Comparison of ENCODE assay signal across 2 cellular contexts in the genomic region with DNA sequence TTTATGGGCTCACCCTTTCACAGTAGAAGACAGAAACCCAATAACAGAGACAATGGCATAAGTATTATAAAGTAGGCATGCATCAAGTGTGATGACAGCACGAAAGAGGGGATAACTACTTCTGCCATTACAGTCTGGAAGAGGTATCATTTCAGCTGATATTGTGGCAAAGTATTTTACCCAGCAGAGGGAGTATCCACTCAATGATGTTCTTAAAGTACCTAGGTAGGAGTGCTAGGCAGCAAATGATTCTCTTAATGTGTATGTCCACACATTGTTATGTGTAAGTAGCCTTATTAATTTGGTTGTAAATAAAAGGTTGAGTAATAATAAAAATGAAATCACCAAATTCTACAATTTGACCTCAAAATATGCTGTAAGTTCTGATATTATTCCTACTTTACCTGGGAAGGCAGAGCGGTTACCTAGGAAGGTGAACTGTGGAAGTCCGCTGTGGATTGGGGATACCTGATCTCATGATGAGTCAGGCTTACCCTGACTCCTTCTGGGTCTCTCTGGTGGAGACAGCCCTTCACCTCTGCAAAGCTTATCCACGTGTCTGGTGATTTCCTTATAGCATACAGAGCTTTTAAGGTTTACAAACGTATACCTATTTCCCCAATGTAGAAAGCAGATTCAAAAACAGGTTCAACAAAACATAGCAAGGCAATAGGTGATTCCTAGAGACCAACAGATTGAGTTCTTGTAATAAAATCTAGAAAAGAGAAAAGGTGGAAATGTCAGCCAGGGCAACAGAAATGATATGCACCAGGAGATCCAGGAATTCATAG.
TF ChIP-seq lines count a peak whose summit lies in the region.

No MANE protein-coding gene starts in this region.

TF ChIP-seq in SK-N-SH, 30 proteins besides CTCF, POLR2A, EP300 and RAD21 (continued from another document):
- TF ChIP-seq, protein P1, sequence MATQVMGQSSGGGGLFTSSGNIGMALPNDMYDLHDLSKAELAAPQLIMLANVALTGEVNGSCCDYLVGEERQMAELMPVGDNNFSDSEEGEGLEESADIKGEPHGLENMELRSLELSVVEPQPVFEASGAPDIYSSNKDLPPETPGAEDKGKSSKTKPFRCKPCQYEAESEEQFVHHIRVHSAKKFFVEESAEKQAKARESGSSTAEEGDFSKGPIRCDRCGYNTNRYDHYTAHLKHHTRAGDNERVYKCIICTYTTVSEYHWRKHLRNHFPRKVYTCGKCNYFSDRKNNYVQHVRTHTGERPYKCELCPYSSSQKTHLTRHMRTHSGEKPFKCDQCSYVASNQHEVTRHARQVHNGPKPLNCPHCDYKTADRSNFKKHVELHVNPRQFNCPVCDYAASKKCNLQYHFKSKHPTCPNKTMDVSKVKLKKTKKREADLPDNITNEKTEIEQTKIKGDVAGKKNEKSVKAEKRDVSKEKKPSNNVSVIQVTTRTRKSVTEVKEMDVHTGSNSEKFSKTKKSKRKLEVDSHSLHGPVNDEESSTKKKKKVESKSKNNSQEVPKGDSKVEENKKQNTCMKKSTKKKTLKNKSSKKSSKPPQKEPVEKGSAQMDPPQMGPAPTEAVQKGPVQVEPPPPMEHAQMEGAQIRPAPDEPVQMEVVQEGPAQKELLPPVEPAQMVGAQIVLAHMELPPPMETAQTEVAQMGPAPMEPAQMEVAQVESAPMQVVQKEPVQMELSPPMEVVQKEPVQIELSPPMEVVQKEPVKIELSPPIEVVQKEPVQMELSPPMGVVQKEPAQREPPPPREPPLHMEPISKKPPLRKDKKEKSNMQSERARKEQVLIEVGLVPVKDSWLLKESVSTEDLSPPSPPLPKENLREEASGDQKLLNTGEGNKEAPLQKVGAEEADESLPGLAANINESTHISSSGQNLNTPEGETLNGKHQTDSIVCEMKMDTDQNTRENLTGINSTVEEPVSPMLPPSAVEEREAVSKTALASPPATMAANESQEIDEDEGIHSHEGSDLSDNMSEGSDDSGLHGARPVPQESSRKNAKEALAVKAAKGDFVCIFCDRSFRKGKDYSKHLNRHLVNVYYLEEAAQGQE (IDR thresholded peaks at IDR 0.05; ENCODE audit: low read depth, low read length) = no peak
- TF ChIP-seq TEAD4 (IDR thresholded peaks at IDR 0.05; ENCODE audit: borderline replicate concordance, insufficient read depth) = no peak
- no peak for TF ChIP-seq NRF1 (IDR thresholded peaks at IDR 0.05; ENCODE audit: low read depth, low read length)
- TF ChIP-seq NFIC (IDR thresholded peaks at IDR 0.05; ENCODE audit: borderline replicate concordance) = no peak
- no peak for TF ChIP-seq RXRA (IDR thresholded peaks at IDR 0.05; ENCODE audit: borderline replicate concordance, low read depth)
- TF ChIP-seq TAF1 (IDR thresholded peaks at IDR 0.05; ENCODE audit: borderline replicate concordance, low read depth, low read length) = no peak
- TF ChIP-seq CHD2 (IDR thresholded peaks at IDR 0.05; ENCODE audit: low read length, partially characterized antibody) = no peak
- no peak for TF ChIP-seq POLR2AphosphoS5 (IDR thresholded peaks at IDR 0.05; ENCODE audit: low read depth, low read length)
- TF ChIP-seq MEF2A (IDR thresholded peaks at IDR 0.05; ENCODE audit: borderline replicate concordance, low read depth) = no peak
- no peak for TF ChIP-seq FOXM1 (IDR thresholded peaks at IDR 0.05; ENCODE audit: low read depth)
- no peak for TF ChIP-seq GABPA (IDR thresholded peaks at IDR 0.05; ENCODE audit: low read depth)
- TF ChIP-seq FOSL2 (IDR thresholded peaks at IDR 0.05; ENCODE audit: borderline replicate concordance, low read depth) = no peak
- TF ChIP-seq, protein P2, sequence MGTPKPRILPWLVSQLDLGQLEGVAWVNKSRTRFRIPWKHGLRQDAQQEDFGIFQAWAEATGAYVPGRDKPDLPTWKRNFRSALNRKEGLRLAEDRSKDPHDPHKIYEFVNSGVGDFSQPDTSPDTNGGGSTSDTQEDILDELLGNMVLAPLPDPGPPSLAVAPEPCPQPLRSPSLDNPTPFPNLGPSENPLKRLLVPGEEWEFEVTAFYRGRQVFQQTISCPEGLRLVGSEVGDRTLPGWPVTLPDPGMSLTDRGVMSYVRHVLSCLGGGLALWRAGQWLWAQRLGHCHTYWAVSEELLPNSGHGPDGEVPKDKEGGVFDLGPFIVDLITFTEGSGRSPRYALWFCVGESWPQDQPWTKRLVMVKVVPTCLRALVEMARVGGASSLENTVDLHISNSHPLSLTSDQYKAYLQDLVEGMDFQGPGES (IDR thresholded peaks at IDR 0.05; ENCODE audit: low read depth, low read length) = no peak
- TF ChIP-seq GATA2 (CRISPR knock-in tag; IDR thresholded peaks at IDR 0.05) = no peak
- TF ChIP-seq, protein P3, sequence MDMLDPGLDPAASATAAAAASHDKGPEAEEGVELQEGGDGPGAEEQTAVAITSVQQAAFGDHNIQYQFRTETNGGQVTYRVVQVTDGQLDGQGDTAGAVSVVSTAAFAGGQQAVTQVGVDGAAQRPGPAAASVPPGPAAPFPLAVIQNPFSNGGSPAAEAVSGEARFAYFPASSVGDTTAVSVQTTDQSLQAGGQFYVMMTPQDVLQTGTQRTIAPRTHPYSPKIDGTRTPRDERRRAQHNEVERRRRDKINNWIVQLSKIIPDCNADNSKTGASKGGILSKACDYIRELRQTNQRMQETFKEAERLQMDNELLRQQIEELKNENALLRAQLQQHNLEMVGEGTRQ (IDR thresholded peaks at IDR 0.05; ENCODE audit: borderline replicate concordance, low read depth, low read length) = no peak

TF ChIP-seq in SK-N-SH treated with all-trans-retinoic acid at 6 μM for 48 hours, 23 proteins besides CTCF, POLR2A, EP300 and RAD21 (continued from another document):
- TF ChIP-seq, protein P4, sequence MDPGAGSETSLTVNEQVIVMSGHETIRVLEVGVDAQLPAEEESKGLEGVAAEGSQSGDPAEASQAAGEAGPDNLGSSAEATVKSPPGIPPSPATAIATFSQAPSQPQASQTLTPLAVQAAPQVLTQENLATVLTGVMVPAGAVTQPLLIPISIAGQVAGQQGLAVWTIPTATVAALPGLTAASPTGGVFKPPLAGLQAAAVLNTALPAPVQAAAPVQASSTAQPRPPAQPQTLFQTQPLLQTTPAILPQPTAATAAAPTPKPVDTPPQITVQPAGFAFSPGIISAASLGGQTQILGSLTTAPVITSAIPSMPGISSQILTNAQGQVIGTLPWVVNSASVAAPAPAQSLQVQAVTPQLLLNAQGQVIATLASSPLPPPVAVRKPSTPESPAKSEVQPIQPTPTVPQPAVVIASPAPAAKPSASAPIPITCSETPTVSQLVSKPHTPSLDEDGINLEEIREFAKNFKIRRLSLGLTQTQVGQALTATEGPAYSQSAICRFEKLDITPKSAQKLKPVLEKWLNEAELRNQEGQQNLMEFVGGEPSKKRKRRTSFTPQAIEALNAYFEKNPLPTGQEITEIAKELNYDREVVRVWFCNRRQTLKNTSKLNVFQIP (CRISPR knock-in tag; IDR thresholded peaks at IDR 0.05; ENCODE audit: borderline replicate concordance, low read depth) = no peak
- TF ChIP-seq, protein P5, sequence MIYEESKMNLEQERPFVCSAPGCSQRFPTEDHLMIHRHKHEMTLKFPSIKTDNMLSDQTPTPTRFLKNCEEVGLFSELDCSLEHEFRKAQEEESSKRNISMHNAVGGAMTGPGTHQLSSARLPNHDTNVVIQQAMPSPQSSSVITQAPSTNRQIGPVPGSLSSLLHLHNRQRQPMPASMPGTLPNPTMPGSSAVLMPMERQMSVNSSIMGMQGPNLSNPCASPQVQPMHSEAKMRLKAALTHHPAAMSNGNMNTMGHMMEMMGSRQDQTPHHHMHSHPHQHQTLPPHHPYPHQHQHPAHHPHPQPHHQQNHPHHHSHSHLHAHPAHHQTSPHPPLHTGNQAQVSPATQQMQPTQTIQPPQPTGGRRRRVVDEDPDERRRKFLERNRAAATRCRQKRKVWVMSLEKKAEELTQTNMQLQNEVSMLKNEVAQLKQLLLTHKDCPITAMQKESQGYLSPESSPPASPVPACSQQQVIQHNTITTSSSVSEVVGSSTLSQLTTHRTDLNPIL (CRISPR knock-in tag; IDR thresholded peaks at IDR 0.05; ENCODE audit: low read depth) = no peak
- TF ChIP-seq BACH2 (CRISPR knock-in tag; IDR thresholded peaks at IDR 0.05; ENCODE audit: borderline replicate concordance) (no peak), TCF4 (CRISPR knock-in tag; IDR thresholded peaks at IDR 0.05; ENCODE audit: borderline replicate concordance) (no peak), ESRRG (CRISPR knock-in tag; IDR thresholded peaks at IDR 0.05) (no peak)
TF ChIP-seq in SK-N-SH treated with all-trans-retinoic acid at 6 μM for 48 hours: peak in this region for 0.
